2 cellular contexts compared by ENCODE assay signal in the genomic region with DNA sequence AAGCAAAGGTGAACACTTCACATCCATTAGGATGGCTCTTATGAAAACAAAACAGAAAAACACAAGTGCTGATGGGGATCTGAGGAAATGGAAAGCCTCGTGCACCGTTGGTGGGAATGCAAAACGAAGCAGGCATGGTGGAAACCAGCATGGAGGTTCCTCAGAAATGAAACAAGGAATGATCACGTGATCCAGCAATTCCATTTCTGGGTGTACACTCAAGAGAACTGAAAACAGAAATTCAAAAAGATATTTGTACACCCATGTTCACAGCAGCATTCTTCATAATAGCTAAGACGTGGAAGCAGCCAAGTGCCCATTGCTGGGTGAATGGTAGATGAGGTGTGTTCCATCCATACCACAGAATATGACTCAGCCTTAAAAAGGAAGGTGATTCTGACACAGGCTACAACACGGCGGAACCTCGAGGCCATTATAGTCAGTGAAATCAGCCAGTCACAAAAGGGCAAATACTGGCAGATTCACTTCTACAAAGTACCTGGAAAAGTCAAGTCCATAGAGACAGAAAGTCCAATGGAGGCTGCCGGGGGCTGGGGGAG.
TF ChIP-seq lines count a peak whose summit lies in the region.

No MANE protein-coding gene starts in this region.

TF ChIP-seq in A549, 52 proteins besides CTCF, POLR2A, EP300 and RAD21:
- peak; percentile 61 for TF ChIP-seq USF2 (IDR thresholded peaks at IDR 0.05)
- TF ChIP-seq HDAC2 (IDR thresholded peaks at IDR 0.05) = no peak

TF ChIP-seq in K562, 482 proteins besides CTCF, POLR2A, EP300 and RAD21:
- TF ChIP-seq, protein P1, sequence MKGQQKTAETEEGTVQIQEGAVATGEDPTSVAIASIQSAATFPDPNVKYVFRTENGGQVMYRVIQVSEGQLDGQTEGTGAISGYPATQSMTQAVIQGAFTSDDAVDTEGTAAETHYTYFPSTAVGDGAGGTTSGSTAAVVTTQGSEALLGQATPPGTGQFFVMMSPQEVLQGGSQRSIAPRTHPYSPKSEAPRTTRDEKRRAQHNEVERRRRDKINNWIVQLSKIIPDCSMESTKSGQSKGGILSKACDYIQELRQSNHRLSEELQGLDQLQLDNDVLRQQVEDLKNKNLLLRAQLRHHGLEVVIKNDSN (CRISPR knock-in tag; IDR thresholded peaks at IDR 0.05) = peak; percentile 48
- TF ChIP-seq ARID4B (CRISPR knock-in tag; IDR thresholded peaks at IDR 0.05) (no peak), RAD51 (IDR thresholded peaks at IDR 0.05; ENCODE audit: borderline replicate concordance, low read depth) (peak; percentile 87), CBFA2T2 (conservative IDR thresholded peaks at IDR 0.05) (peak; percentile 58), TOE1 (IDR thresholded peaks at IDR 0.05; ENCODE audit: borderline replicate concordance) (peak; percentile 86), TOE1 (CRISPR knock-in tag; IDR thresholded peaks at IDR 0.05; ENCODE audit: borderline replicate concordance, low read depth) (no peak), USF2 (CRISPR knock-in tag; IDR thresholded peaks at IDR 0.05) (peak; percentile 40; the same call in 1 of the 2 replicates), DDX20 (tag; IDR thresholded peaks at IDR 0.05; ENCODE audit: low read depth) (no peak)
- TF ChIP-seq, protein P2, sequence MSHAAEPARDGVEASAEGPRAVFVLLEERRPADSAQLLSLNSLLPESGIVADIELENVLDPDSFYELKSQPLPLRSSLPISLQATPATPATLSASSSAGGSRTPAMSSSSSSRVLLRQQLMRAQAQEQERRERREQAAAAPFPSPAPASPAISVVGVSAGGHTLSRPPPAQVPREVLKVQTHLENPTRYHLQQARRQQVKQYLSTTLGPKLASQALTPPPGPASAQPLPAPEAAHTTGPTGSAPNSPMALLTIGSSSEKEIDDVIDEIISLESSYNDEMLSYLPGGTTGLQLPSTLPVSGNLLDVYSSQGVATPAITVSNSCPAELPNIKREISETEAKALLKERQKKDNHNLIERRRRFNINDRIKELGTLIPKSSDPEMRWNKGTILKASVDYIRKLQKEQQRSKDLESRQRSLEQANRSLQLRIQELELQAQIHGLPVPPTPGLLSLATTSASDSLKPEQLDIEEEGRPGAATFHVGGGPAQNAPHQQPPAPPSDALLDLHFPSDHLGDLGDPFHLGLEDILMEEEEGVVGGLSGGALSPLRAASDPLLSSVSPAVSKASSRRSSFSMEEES (CRISPR knock-in tag; IDR thresholded peaks at IDR 0.05) = peak; percentile 95
- TF ChIP-seq, protein P3, sequence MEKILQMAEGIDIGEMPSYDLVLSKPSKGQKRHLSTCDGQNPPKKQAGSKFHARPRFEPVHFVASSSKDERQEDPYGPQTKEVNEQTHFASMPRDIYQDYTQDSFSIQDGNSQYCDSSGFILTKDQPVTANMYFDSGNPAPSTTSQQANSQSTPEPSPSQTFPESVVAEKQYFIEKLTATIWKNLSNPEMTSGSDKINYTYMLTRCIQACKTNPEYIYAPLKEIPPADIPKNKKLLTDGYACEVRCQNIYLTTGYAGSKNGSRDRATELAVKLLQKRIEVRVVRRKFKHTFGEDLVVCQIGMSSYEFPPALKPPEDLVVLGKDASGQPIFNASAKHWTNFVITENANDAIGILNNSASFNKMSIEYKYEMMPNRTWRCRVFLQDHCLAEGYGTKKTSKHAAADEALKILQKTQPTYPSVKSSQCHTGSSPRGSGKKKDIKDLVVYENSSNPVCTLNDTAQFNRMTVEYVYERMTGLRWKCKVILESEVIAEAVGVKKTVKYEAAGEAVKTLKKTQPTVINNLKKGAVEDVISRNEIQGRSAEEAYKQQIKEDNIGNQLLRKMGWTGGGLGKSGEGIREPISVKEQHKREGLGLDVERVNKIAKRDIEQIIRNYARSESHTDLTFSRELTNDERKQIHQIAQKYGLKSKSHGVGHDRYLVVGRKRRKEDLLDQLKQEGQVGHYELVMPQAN (IDR thresholded peaks at IDR 0.05; ENCODE audit: borderline replicate concordance) = no peak
